Comparison of ENCODE assay signal across 20 cellular contexts in genomic region chr2:43190305-43191052, GRCh38.
"Had no signal": no experiment of that assay in that cellular context is flagged by ENCODE, and none has a peak within 500 bp of the region (broad histone marks: within the 10 kb centered on the region; RNA-seq: fewer than 3 reads in every experiment).

No MANE protein-coding gene starts in this region.

- H3K9me3 Mint-ChIP-seq: activated naive CD8-positive, alpha-beta T cell treated with anti-CD3 and anti-CD28 coated beads for 36 hours; naive thymus-derived CD8-positive, alpha-beta T cell had no signal

- H3K27me3 ChIP-seq: brain microvascular endothelial cell, dorsolateral prefrontal cortex, thyroid gland, vagina had no signal

- H3K4me1 ChIP-seq: psoas muscle had no signal

- DNase-seq: activated CD4-positive, alpha-beta T cell treated with anti-CD3 and anti-CD28 coated beads, Interleukin-2, amount 50 U/mL, for 48 hours; activated CD8-positive, alpha-beta memory T cell treated with anti-CD3 and anti-CD28 coated beads, Interleukin-2, amount 10 ng/mL, durations not matched to agents 7 days and 5 days; activated gamma-delta T cell; activated naive CD8-positive, alpha-beta T cell treated with anti-CD3 and anti-CD28 coated beads for 36 hours; activated T-cell treated with anti-CD3 and anti-CD28 coated beads, Interleukin-2, amount 50 U/mL, for 48 hours; brain microvascular endothelial cell; dorsolateral prefrontal cortex; hypothalamus; lower lobe of right lung; naive thymus-derived CD8-positive, alpha-beta T cell; nucleus accumbens; psoas muscle; stimulated activated CD4-positive, alpha-beta T cell treated with anti-CD3 and anti-CD28 coated beads, Interleukin-12 subunit alpha, Interleukin-12 subunit beta, amount 100 ng/mL, for 4 hours; stimulated activated CD8-positive, alpha-beta memory T cell treated with anti-CD3 and anti-CD28 coated beads, Interleukin-4, amount 100 ng/mL, for 48 hours; T-helper 1 cell; thyroid gland had no signal

- H3K27me3 Mint-ChIP-seq: activated CD8-positive, alpha-beta memory T cell treated with anti-CD3 and anti-CD28 coated beads, Interleukin-2, amount 10 ng/mL, durations not matched to agents 7 days and 5 days; activated naive CD8-positive, alpha-beta T cell treated with anti-CD3 and anti-CD28 coated beads for 36 hours; naive thymus-derived CD8-positive, alpha-beta T cell had no signal

- H3K36me3 ChIP-seq: brain microvascular endothelial cell, lower lobe of right lung, thyroid gland, vagina had no signal

- H3K27ac Mint-ChIP-seq: activated CD8-positive, alpha-beta memory T cell treated with anti-CD3 and anti-CD28 coated beads, Interleukin-2, amount 10 ng/mL, durations not matched to agents 7 days and 5 days; activated naive CD8-positive, alpha-beta T cell treated with anti-CD3 and anti-CD28 coated beads for 36 hours had no signal

- H3K27ac ChIP-seq: brain microvascular endothelial cell, dorsolateral prefrontal cortex, lower lobe of right lung, psoas muscle, thyroid gland, vagina had no signal

- H3K4me3 Mint-ChIP-seq: activated CD8-positive, alpha-beta memory T cell treated with anti-CD3 and anti-CD28 coated beads, Interleukin-2, amount 10 ng/mL, durations not matched to agents 7 days and 5 days; activated naive CD8-positive, alpha-beta T cell treated with anti-CD3 and anti-CD28 coated beads for 36 hours had no signal

- H3K4me3 ChIP-seq: dorsolateral prefrontal cortex, lower lobe of right lung, psoas muscle, thyroid gland, vagina had no signal

- H3K9me3 ChIP-seq: lower lobe of right lung, psoas muscle, thyroid gland, vagina had no signal

- H3K36me3 Mint-ChIP-seq: activated naive CD8-positive, alpha-beta T cell treated with anti-CD3 and anti-CD28 coated beads for 36 hours; naive thymus-derived CD8-positive, alpha-beta T cell had no signal

- ATAC-seq: activated CD4-positive, CD25-positive, alpha-beta regulatory T cell treated with anti-CD3 and anti-CD28 coated beads, Interleukin-2, amount 50 U/mL, for 24 hours; activated CD8-positive, alpha-beta memory T cell treated with anti-CD3 and anti-CD28 coated beads, Interleukin-2, amount 10 ng/mL, durations not matched to agents 7 days and 5 days; esophagus mucosa; lower lobe of right lung; naive thymus-derived CD8-positive, alpha-beta T cell; psoas muscle; sciatic nerve had no signal
